1 cellular context compared by ENCODE assay signal in genomic region chr17:38898812-38899348, GRCh38.
A peak's percentile ranks its signal among the peaks of the same experiment; 100 is the strongest.
TF ChIP-seq lines count a peak whose summit lies in the region.

No MANE protein-coding gene starts in this region.

TF ChIP-seq in K562, 482 proteins besides CTCF, POLR2A, EP300 and RAD21 (continued from another document and continues in another):
- TF ChIP-seq ETV1 (tag; conservative IDR thresholded peaks at IDR 0.05; ENCODE audit: low read depth): peak; percentile 44; the same call in 1 of the 2 replicates
- TF ChIP-seq NCOA6 (IDR thresholded peaks at IDR 0.05): no peak
- no peak for TF ChIP-seq SMARCB1 (IDR thresholded peaks at IDR 0.05; ENCODE audit: insufficient read length, low read depth)
- no peak for TF ChIP-seq MYNN (IDR thresholded peaks at IDR 0.05)
- TF ChIP-seq MYNN (CRISPR knock-in tag; IDR thresholded peaks at IDR 0.05): no peak
- no peak for TF ChIP-seq GABPB1 (CRISPR knock-in tag; IDR thresholded peaks at IDR 0.05)
- no peak for TF ChIP-seq ATF6 (CRISPR knock-in tag; IDR thresholded peaks at IDR 0.05)
- no peak for TF ChIP-seq PHF21A (IDR thresholded peaks at IDR 0.05; ENCODE audit: borderline replicate concordance, low read depth)
- peak; percentile 60; the same call in 1 of the 2 replicates for TF ChIP-seq NR2C1 (IDR thresholded peaks at IDR 0.05)
- TF ChIP-seq NR2C1 (tag; IDR thresholded peaks at IDR 0.05): peak; percentile 54; the same call in 1 of the 2 replicates
- TF ChIP-seq ZNF668 (CRISPR knock-in tag; IDR thresholded peaks at IDR 0.05): no peak
- TF ChIP-seq POLR2B (IDR thresholded peaks at IDR 0.05; ENCODE audit: low read depth, partially characterized antibody): no peak
- TF ChIP-seq ZNF584 (CRISPR knock-in tag; IDR thresholded peaks at IDR 0.05; ENCODE audit: low read depth): peak; percentile 45; the same call in 1 of the 2 replicates
- no peak for TF ChIP-seq PRDM10 (IDR thresholded peaks at IDR 0.05; ENCODE audit: partially characterized antibody)
- peak; percentile 43; the same call in 1 of the 2 replicates for TF ChIP-seq CREM (IDR thresholded peaks at IDR 0.05; ENCODE audit: low read depth)
- 0 out of 4 replicates have a peak, but pooled peaks of 1 of the 2 experiments have one; percentile 43 for TF ChIP-seq ETV6 (IDR thresholded peaks at IDR 0.05; ENCODE audit: borderline replicate concordance in 1 of 2, low read depth in 2 of 2, low read length in 1 of 2)
- no peak for TF ChIP-seq ETV6 (CRISPR knock-in tag; IDR thresholded peaks at IDR 0.05; ENCODE audit: borderline replicate concordance)
- no peak for TF ChIP-seq TFAM (CRISPR knock-in tag; conservative IDR thresholded peaks at IDR 0.05)
- TF ChIP-seq POLR2G (IDR thresholded peaks at IDR 0.05; ENCODE audit: low read depth, low read length): peak; percentile 40
- no peak for TF ChIP-seq ZBED1 (IDR thresholded peaks at IDR 0.05)
- TF ChIP-seq MCM2 (IDR thresholded peaks at IDR 0.05; ENCODE audit: low read depth): no peak
- no peak for TF ChIP-seq PTBP1 (IDR thresholded peaks at IDR 0.05; ENCODE audit: low read depth, low read length)
- TF ChIP-seq CEBPG (CRISPR knock-in tag; IDR thresholded peaks at IDR 0.05): no peak
- TF ChIP-seq CEBPG (tag; conservative IDR thresholded peaks at IDR 0.05 in 1 of 2, IDR thresholded peaks at IDR 0.05 in 1 of 2): no peak
- no peak for TF ChIP-seq U2AF1 (optimal IDR thresholded peaks at IDR 0.05; ENCODE audit: low read depth, low read length)
- peak in 1 of 2 experiments; percentile 19; a peak in 1 of 4 replicates for TF ChIP-seq MNT (conservative IDR thresholded peaks at IDR 0.05)
- 0 out of 4 replicates have a peak, but pooled peaks of 1 of the 2 experiments have one; percentile 17 for TF ChIP-seq NRF1 (conservative IDR thresholded peaks at IDR 0.05 in 1 of 2, IDR thresholded peaks at IDR 0.05 in 1 of 2)
- peak in 1 of 2 experiments; percentile 29; a peak in 1 of 4 replicates for TF ChIP-seq TRIM24 (IDR thresholded peaks at IDR 0.05)
- peak in 1 of 2 experiments; percentile 33 for TF ChIP-seq E2F6 (IDR thresholded peaks at IDR 0.05; ENCODE audit: borderline replicate concordance in 1 of 2, extremely low read depth in 1 of 2, insufficient read depth in 1 of 2, insufficient read length in 1 of 2, low read depth in 1 of 2, low read length in 1 of 2, poor library complexity in 1 of 2, severe bottlenecking in 1 of 2)
- TF ChIP-seq SMAD4 (CRISPR knock-in tag; conservative IDR thresholded peaks at IDR 0.05): peak; percentile 74
- no peak for TF ChIP-seq MECOM (CRISPR knock-in tag; IDR thresholded peaks at IDR 0.05)
- peak; percentile 66; the same call in 1 of the 2 replicates for TF ChIP-seq ZBTB7A (IDR thresholded peaks at IDR 0.05; ENCODE audit: borderline replicate concordance, control insufficient read depth, low read depth, low read length)
- 0 out of 2 replicates have a peak, but pooled peaks have one; percentile 28 for TF ChIP-seq DPF2 (IDR thresholded peaks at IDR 0.05)
- TF ChIP-seq ZNF398 (CRISPR knock-in tag; IDR thresholded peaks at IDR 0.05): no peak
- 0 out of 2 replicates have a peak, but pooled peaks have one; percentile 42 for TF ChIP-seq ZKSCAN8 (CRISPR knock-in tag; IDR thresholded peaks at IDR 0.05)
- 0 out of 2 replicates have a peak, but pooled peaks have one; percentile 6 for TF ChIP-seq C11orf30 (IDR thresholded peaks at IDR 0.05; ENCODE audit: low read depth)
- peak; percentile 57; the same call in 1 of the 2 replicates for TF ChIP-seq CBFA2T2 (conservative IDR thresholded peaks at IDR 0.05)
- no peak for TF ChIP-seq HEY1 (CRISPR knock-in tag; IDR thresholded peaks at IDR 0.05; ENCODE audit: borderline replicate concordance)
- TF ChIP-seq MEF2D (tag; conservative IDR thresholded peaks at IDR 0.05; ENCODE audit: low read depth): no peak
- TF ChIP-seq MEIS2 (IDR thresholded peaks at IDR 0.05; ENCODE audit: partially characterized antibody): peak; percentile 4
- TF ChIP-seq NR2C2 (CRISPR knock-in tag; IDR thresholded peaks at IDR 0.05): no peak
- peak; percentile 75; the same call in 1 of the 2 replicates for TF ChIP-seq NR2C2 (tag; IDR thresholded peaks at IDR 0.05)
- peak; percentile 28; the same call in 1 of the 2 replicates for TF ChIP-seq ESRRA (IDR thresholded peaks at IDR 0.05; ENCODE audit: borderline replicate concordance, low read depth)
- TF ChIP-seq SMARCA4 (IDR thresholded peaks at IDR 0.05): peak; percentile 56; the same call in 1 of the 2 replicates
- TF ChIP-seq TCF7 (IDR thresholded peaks at IDR 0.05; ENCODE audit: borderline replicate concordance): no peak
- peak; percentile 48; the same call in 1 of the 2 replicates for TF ChIP-seq KLF16 (IDR thresholded peaks at IDR 0.05)
- TF ChIP-seq TCF3 (CRISPR knock-in tag; IDR thresholded peaks at IDR 0.05): peak; percentile 30
- peak; percentile 38; the same call in 1 of the 2 replicates for TF ChIP-seq RBFOX2 (IDR thresholded peaks at IDR 0.05; ENCODE audit: low read depth, low read length)
- peak; percentile 63; the same call in 1 of the 2 replicates for TF ChIP-seq ZBTB17 (CRISPR knock-in tag; IDR thresholded peaks at IDR 0.05)
- TF ChIP-seq ZNF639 (CRISPR knock-in tag; conservative IDR thresholded peaks at IDR 0.05 in 1 of 2, IDR thresholded peaks at IDR 0.05 in 1 of 2): no peak
- no peak for TF ChIP-seq ZNF197 (CRISPR knock-in tag; IDR thresholded peaks at IDR 0.05; ENCODE audit: low read depth)
- TF ChIP-seq NFE2 (IDR thresholded peaks at IDR 0.05; ENCODE audit: low read depth): peak; percentile 15; the same call in 1 of the 2 replicates
- peak; percentile 44; the same call in 1 of the 2 replicates for TF ChIP-seq SMARCE1 (IDR thresholded peaks at IDR 0.05)
- peak; percentile 50; the same call in 1 of the 2 replicates for TF ChIP-seq ZNF592 (IDR thresholded peaks at IDR 0.05)
- TF ChIP-seq PRPF4 (IDR thresholded peaks at IDR 0.05; ENCODE audit: insufficient read depth, low read depth, low read length, poor library complexity, severe bottlenecking): no peak
- TF ChIP-seq ZNF766 (CRISPR knock-in tag; conservative IDR thresholded peaks at IDR 0.05): peak; percentile 50; the same call in 1 of the 2 replicates
- TF ChIP-seq GABPA (tag; conservative IDR thresholded peaks at IDR 0.05; ENCODE audit: low read depth): peak; percentile 75
- no peak for TF ChIP-seq HIVEP1 (CRISPR knock-in tag; IDR thresholded peaks at IDR 0.05)
